2 cellular contexts compared by ENCODE assay signal in genomic region chr3:55721716-55722484, GRCh38.
TF ChIP-seq lines count a peak whose summit lies in the region.

No MANE protein-coding gene starts in this region.

TF ChIP-seq in A549, 52 proteins besides CTCF, POLR2A, EP300 and RAD21 (continued from another document):
- no peak for TF ChIP-seq HMGXB4 (CRISPR knock-in tag; IDR thresholded peaks at IDR 0.05; ENCODE audit: borderline replicate concordance)

TF ChIP-seq in WTC11, 78 proteins besides CTCF, POLR2A, EP300 and RAD21 (continued from another document):
- TF ChIP-seq ZNF512 (CRISPR knock-in tag; IDR thresholded peaks at IDR 0.05; ENCODE audit: borderline replicate concordance): no peak
